Comparison of ENCODE assay signal across 9 cellular contexts in the genomic region with DNA sequence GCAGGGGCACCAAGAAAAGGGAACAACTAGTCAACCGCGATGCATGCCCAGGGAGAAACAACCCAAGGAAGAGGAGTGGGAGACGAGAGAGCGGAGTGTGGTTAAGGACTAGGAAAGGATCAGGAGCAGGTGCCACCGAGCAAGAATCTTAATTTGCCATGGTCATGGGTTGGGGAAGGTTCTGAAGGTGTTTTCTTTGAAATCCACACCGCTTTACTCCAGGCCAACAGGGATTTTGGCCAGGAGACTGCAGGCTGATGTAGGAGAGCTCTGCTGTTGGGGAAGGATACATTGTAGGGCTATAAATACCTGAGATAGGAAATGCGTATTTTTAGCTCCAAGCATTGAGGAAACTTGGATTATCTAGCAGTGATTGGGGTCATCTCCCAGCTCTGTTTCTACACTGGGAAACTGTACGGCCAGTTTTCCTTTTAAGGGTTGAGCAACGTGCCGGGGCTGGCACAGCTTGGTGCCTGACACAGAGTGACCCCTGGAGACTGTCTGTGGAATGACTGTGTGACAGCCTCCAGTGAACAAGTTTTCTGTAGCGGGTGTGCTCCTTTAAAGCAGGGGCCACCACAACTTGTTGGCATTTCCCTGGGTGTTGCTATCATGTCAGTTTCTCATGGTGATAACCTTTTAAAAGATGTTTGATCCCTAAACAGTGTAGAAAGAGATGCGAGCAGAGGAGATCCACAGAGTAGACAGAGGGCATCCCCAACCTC. TPM values are rescaled to one million over a fixed set of nuclear protein-coding genes. Genes with fewer than 3 reads are reported as not detected.
DNase-seq lines count a peak whose midpoint lies in the region; ATAC-seq and TF ChIP-seq lines count a peak whose summit lies in the region.
"Had no signal": no experiment of that assay in that cellular context is flagged by ENCODE, and none has a peak within 500 bp of the region (broad histone marks: within the 10 kb centered on the region; RNA-seq: fewer than 3 reads in every experiment).

No MANE protein-coding gene starts in this region.

- CTCF ChIA-PET in GM10248 (lab: Yijun Ruan, JAX): no interaction called here
- CTCF ChIA-PET in CD8-positive, alpha-beta memory T cell (lab: Charles Lee): no interaction called here
- CTCF ChIA-PET in activated CD4-positive, alpha-beta memory T cell treated with anti-CD3 and anti-CD28 coated beads for 36 hours (lab: Charles Lee): no interaction called here

- H3K27me3 ChIP-seq in psoas muscle (ENCODE audit: insufficient read depth in 3 of 3, low read length in 2 of 3): no peaks in the 10 kb centered on the region
- no peaks in the 10 kb centered on the region for H3K27me3 ChIP-seq in CD8-positive, alpha-beta memory T cell (ENCODE audit: insufficient read depth, low read length, poor library complexity, severe bottlenecking)

- 51 to 53% (median 52%) methylated on average over 12 of the region's 12 CpGs for WGBS in psoas muscle, 3 donors

- no peaks in the 10 kb centered on the region for H3K4me1 Mint-ChIP-seq in CD8-positive, alpha-beta memory T cell
- no peaks in the 10 kb centered on the region for H3K4me1 Mint-ChIP-seq in activated CD4-positive, alpha-beta memory T cell treated with anti-CD3 and anti-CD28 coated beads for 36 hours (ENCODE audit: low read depth)
- H3K4me1 Mint-ChIP-seq: T-helper 17 cell had no signal

- POLR2A ChIA-PET in GM10248 (lab: Yijun Ruan, JAX): interaction anchor here (0.5 kb wide), 1 partner anchor 362 kb away, joined by 3 read pairs; no protein-coding TSS in a partner anchor
- POLR2A ChIA-PET in CD8-positive, alpha-beta memory T cell (lab: Charles Lee): no interaction called here
- POLR2A ChIA-PET in activated CD4-positive, alpha-beta memory T cell treated with anti-CD3 and anti-CD28 coated beads for 36 hours (lab: Charles Lee): interaction anchor here (0.7 kb wide), 1 partner anchor 487 kb away, joined by 4 read pairs; no protein-coding TSS in a partner anchor

- ATAC-seq in psoas muscle (peak in 3 of 4 donors; percentile 55 to 73 (median 65)), GM21360 (IDR thresholded peaks at IDR 0.05; ENCODE audit: unreplicated experiment) (no peak)
- ATAC-seq: T-helper 17 cell had no signal

- H3K4me3 ChIP-seq in psoas muscle: no peak overlapping the region
- H3K4me3 ChIP-seq in CD8-positive, alpha-beta memory T cell (ENCODE audit: low read length): no peak overlapping the region

- intact Hi-C loops in cardiac septum (cut with DNase I) (loop anchor here (5.0 to 10.0 kb wide), 2 partner anchors 179 to 342 kb away; no protein-coding TSS in a partner anchor), psoas muscle (cut with DNase I) (loop anchor here in 1 of 2 donors (10.0 kb wide), 1 partner anchor 182 kb away; no protein-coding TSS in a partner anchor)
- intact Hi-C loops in activated CD4-positive, alpha-beta memory T cell treated with anti-CD3 and anti-CD28 coated beads for 36 hours (cut with micrococcal nuclease): no loop called here

- H3K36me3 ChIP-seq in psoas muscle (ENCODE audit: insufficient read depth in 1 of 2, low read depth in 1 of 2): no peaks in the 10 kb centered on the region
- no peaks in the 10 kb centered on the region for H3K36me3 ChIP-seq in CD8-positive, alpha-beta memory T cell (ENCODE audit: insufficient read depth, low read length)

- no peak overlapping the region for H3K27ac ChIP-seq in psoas muscle
- no peak overlapping the region for H3K27ac ChIP-seq in CD8-positive, alpha-beta memory T cell (ENCODE audit: low read depth, low read length)

- no peaks in the 10 kb centered on the region for H3K4me1 ChIP-seq in psoas muscle
- no peaks in the 10 kb centered on the region for H3K4me1 ChIP-seq in CD8-positive, alpha-beta memory T cell (ENCODE audit: insufficient read depth, low read length)

- TF ChIP-seq CTCF in GM10248 (IDR thresholded peaks at IDR 0.05; ENCODE audit: control extremely low read depth, extremely low read depth, low read depth, missing control alignments): no peak
- TF ChIP-seq CTCF in psoas muscle (IDR thresholded peaks at IDR 0.05): peak; percentile 30

- peaks cover 0 to 4% (median 0%) of the 10 kb centered on the region in 5 donors for H3K9me3 Mint-ChIP-seq in CD8-positive, alpha-beta memory T cell
- no peaks in the 10 kb centered on the region for H3K9me3 Mint-ChIP-seq in activated CD4-positive, alpha-beta memory T cell treated with anti-CD3 and anti-CD28 coated beads for 36 hours

- H3K9me3 ChIP-seq in psoas muscle: no peaks in the 10 kb centered on the region
- no peaks in the 10 kb centered on the region for H3K9me3 ChIP-seq in CD8-positive, alpha-beta memory T cell (ENCODE audit: low read length)

- H3K4me3 Mint-ChIP-seq in CD8-positive, alpha-beta memory T cell: no peak overlapping the region
- H3K4me3 Mint-ChIP-seq in activated CD4-positive, alpha-beta memory T cell treated with anti-CD3 and anti-CD28 coated beads for 36 hours: no peak overlapping the region
- H3K4me3 Mint-ChIP-seq: T-helper 17 cell had no signal

- no peak overlapping the region for H3K27ac Mint-ChIP-seq in CD8-positive, alpha-beta memory T cell
- H3K27ac Mint-ChIP-seq in activated CD4-positive, alpha-beta memory T cell treated with anti-CD3 and anti-CD28 coated beads for 36 hours: no peak overlapping the region
- H3K27ac Mint-ChIP-seq: T-helper 17 cell had no signal

- DNase-seq in GM10248 (ENCODE audit: extremely low spot score): peak; percentile 24
- DNase-seq in NCI-H82 treated with DMSO at 0.1 percent for 48 hours (lab: John Stamatoyannopoulos, UW; ENCODE audit: unreplicated experiment): peak; percentile 13
- DNase-seq in cardiac septum (ENCODE audit: low spot score): peak; percentile 66
- no peak for DNase-seq in psoas muscle
- DNase-seq in CD8-positive, alpha-beta memory T cell: no peak
- DNase-seq in NCI-H2107 (lab: John Stamatoyannopoulos, UW): no peak
- DNase-seq in activated CD4-positive, alpha-beta memory T cell treated with anti-CD3 and anti-CD28 coated beads for 36 hours: no peak
- DNase-seq: T-helper 17 cell had no signal

- H3K27me3 Mint-ChIP-seq in CD8-positive, alpha-beta memory T cell: peaks cover 1 to 4% of the 10 kb centered on the region in 2 donors
- H3K27me3 Mint-ChIP-seq in activated CD4-positive, alpha-beta memory T cell treated with anti-CD3 and anti-CD28 coated beads for 36 hours: peaks cover 2% of the 10 kb centered on the region
- H3K27me3 Mint-ChIP-seq: T-helper 17 cell had no signal

- no peaks in the 10 kb centered on the region for H3K36me3 Mint-ChIP-seq in CD8-positive, alpha-beta memory T cell
- no peaks in the 10 kb centered on the region for H3K36me3 Mint-ChIP-seq in activated CD4-positive, alpha-beta memory T cell treated with anti-CD3 and anti-CD28 coated beads for 36 hours

RNA-seq across cellular contexts. Expression of gene ZNF536, which starts 34.2 kb away (rescaled TPM):
- total RNA-seq in cardiac septum: 11.9 TPM
- under 1 TPM; 0.08 to 0.94 (median 0.26) TPM for total RNA-seq in psoas muscle
- under 1 TPM in 2 of 3 donors, not detected in 1; 0.01 to 0.22 TPM for polyA plus RNA-seq in psoas muscle
- not detected for total RNA-seq in CD8-positive, alpha-beta memory T cell
- not detected for polyA plus RNA-seq in CD8-positive, alpha-beta memory T cell
- total RNA-seq in activated CD4-positive, alpha-beta memory T cell treated with anti-CD3 and anti-CD28 coated beads for 36 hours: not detected
- total RNA-seq: T-helper 17 cell had no signal

Comparison
In these comparisons a context has a peak if more than half of its experiments do, and no peak if none do; other contexts are left out.
1. DNase-seq: peak in GM10248 (single experiment), NCI-H82 treated with DMSO at 0.1 percent for 48 hours (single experiment) and cardiac septum (single experiment); none in psoas muscle (0 of 2), CD8-positive, alpha-beta memory T cell (0 of 5), NCI-H2107 (single experiment) and activated CD4-positive, alpha-beta memory T cell treated with anti-CD3 and anti-CD28 coated beads for 36 hours (single experiment).